24 cellular contexts compared by ENCODE assay signal in genomic region chr16:11884035-11884434, GRCh38. TPM values are rescaled to one million over a fixed set of nuclear protein-coding genes. Genes with fewer than 3 reads are reported as not detected.
"Had no signal": no experiment of that assay in that cellular context is flagged by ENCODE, and none has a peak within 500 bp of the region (broad histone marks: within the 10 kb centered on the region; RNA-seq: fewer than 3 reads in every experiment).

No MANE protein-coding gene starts in this region.

- ATAC-seq: foreskin keratinocyte; gastroesophageal sphincter; heart left ventricle; left cardiac atrium; left lung; left ventricle myocardium superior; lower lobe of right lung; mucosa of descending colon; naive thymus-derived CD4-positive, alpha-beta T cell had no signal

- H3K9me3 ChIP-seq: esophagus muscularis mucosa, gastroesophageal sphincter, heart left ventricle, left lung, lower lobe of right lung, mucosa of descending colon had no signal

- H3K4me1 ChIP-seq: esophagus muscularis mucosa, gastroesophageal sphincter, left lung, lower lobe of right lung had no signal

- DNase-seq: dermis blood vessel endothelial cell; dorsolateral prefrontal cortex; effector CD4-positive, alpha-beta T cell; effector memory CD4-positive, alpha-beta T cell; foreskin keratinocyte; heart left ventricle; left cardiac atrium; left lung; left ventricle myocardium superior; lower lobe of right lung; mesenchymal stem cell; mucosa of descending colon; naive thymus-derived CD4-positive, alpha-beta T cell had no signal

- FAIRE-seq: colon, endothelial cell of umbilical vein, frontal cortex, islet of Langerhans, keratinocyte had no signal

- H3K27ac Mint-ChIP-seq: mesothelial cell of epicardium had no signal

- H3K4me3 Mint-ChIP-seq: mesothelial cell of epicardium; naive thymus-derived CD4-positive, alpha-beta T cell had no signal

- H3K27ac ChIP-seq: coronary artery, dorsolateral prefrontal cortex, esophagus muscularis mucosa, foreskin keratinocyte, gastroesophageal sphincter, heart left ventricle, hepatocyte, left lung, lower lobe of right lung had no signal

- H3K4me2 ChIP-seq: hepatocyte had no signal

- H3K9me3 Mint-ChIP-seq: mesothelial cell of epicardium; naive thymus-derived CD4-positive, alpha-beta T cell had no signal

- H3K4me1 Mint-ChIP-seq: mesothelial cell of epicardium had no signal

- H3K27me3 Mint-ChIP-seq: naive thymus-derived CD4-positive, alpha-beta T cell had no signal

- H3K27me3 ChIP-seq: dorsolateral prefrontal cortex, esophagus muscularis mucosa, foreskin keratinocyte, gastroesophageal sphincter, heart left ventricle, hepatocyte, left lung had no signal

- H2AFZ ChIP-seq: hepatocyte had no signal

- H3K4me3 ChIP-seq: coronary artery, dorsolateral prefrontal cortex, esophagus muscularis mucosa, gastroesophageal sphincter, heart left ventricle, hepatocyte, left lung, lower lobe of right lung, mucosa of descending colon had no signal

RNA-seq across cellular contexts. Expression of gene NPIPB2, which starts 57.8 kb away (rescaled TPM):
- total RNA-seq: epithelial cell of proximal tubule had no signal
